Comparison of ENCODE assay signal across 9 cellular contexts in the genomic region with DNA sequence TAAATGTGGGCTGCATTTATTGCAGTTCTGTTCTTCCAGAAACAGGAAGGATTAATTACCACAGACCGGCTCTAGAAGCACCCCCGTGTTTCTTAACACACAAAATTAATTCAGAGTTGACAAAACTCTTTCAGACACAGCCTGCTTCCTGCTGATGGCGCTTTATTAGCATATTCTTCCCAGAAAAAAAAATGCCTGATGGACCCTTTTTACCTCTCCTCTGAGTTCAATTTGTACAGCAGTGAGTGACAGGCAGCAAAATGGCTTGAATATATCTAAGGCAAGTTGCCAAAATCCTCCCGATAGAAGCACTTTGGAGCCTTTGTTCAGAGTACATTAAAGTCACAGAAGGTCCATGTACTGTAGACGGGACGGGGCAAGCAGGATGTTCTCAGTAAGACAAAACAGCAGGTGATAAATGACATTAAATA.
DNase-seq lines count a peak whose midpoint lies in the region; ATAC-seq and TF ChIP-seq lines count a peak whose summit lies in the region.
"Had no signal": no experiment of that assay in that cellular context is flagged by ENCODE, and none has a peak within 500 bp of the region (broad histone marks: within the 10 kb centered on the region; RNA-seq: fewer than 3 reads in every experiment).

No MANE protein-coding gene starts in this region.

- H3K9me3 ChIP-seq in heart right ventricle, result no peaks in the 10 kb centered on the region
- H3K9me3 ChIP-seq: gastrocnemius medialis had no signal

- H3K36me3 ChIP-seq in heart right ventricle, result no peaks in the 10 kb centered on the region
- H3K36me3 ChIP-seq: gastrocnemius medialis had no signal

- 13 to 16% methylated on average over 6 of the region's 6 CpGs for WGBS in heart right ventricle, 2 donors

- H3K4me3 Mint-ChIP-seq in chondrocyte (ENCODE audit: unreplicated experiment), result no peak overlapping the region
- H3K4me3 Mint-ChIP-seq in osteocyte (ENCODE audit: unreplicated experiment), result peak overlapping the region; percentile 26

- DNase-seq in KG1 (lab: John Stamatoyannopoulos, UW) (peak; percentile 68), NCI-H446 treated with DMSO at 0.1 percent for 48 hours (lab: John Stamatoyannopoulos, UW) (peak; percentile 55), chondrocyte (ENCODE audit: low spot score) (no peak), osteocyte (ENCODE audit: extremely low spot score, unreplicated experiment) (no peak), islet precursor cell (no peak), heart right ventricle (no peak)
- no peak for DNase-seq in activated CD4-positive, alpha-beta T cell treated with anti-CD3 and anti-CD28 coated beads for 4 hours
- DNase-seq: activated T-cell treated with anti-CD3 and anti-CD28 coated beads for 4 hours, gastrocnemius medialis had no signal

- H3K4me3 ChIP-seq in heart right ventricle, result no peak overlapping the region
- H3K4me3 ChIP-seq: gastrocnemius medialis had no signal

- no peak for ATAC-seq in heart right ventricle
- ATAC-seq: gastrocnemius medialis had no signal

- peak; percentile 17 for TF ChIP-seq CTCF in chondrocyte (IDR thresholded peaks at IDR 0.05)
- TF ChIP-seq CTCF in osteocyte (IDR thresholded peaks at IDR 0.05), result no peak
- TF ChIP-seq CTCF in heart right ventricle (IDR thresholded peaks at IDR 0.05), result no peak

- no peak overlapping the region for H3K27ac Mint-ChIP-seq in chondrocyte (ENCODE audit: unreplicated experiment)
- peak overlapping the region; percentile 5 for H3K27ac Mint-ChIP-seq in osteocyte (ENCODE audit: unreplicated experiment)

- peaks cover 0 to 4% (median 0%) of the 10 kb centered on the region in 7 donors for H3K27me3 ChIP-seq in heart right ventricle
- H3K27me3 ChIP-seq: gastrocnemius medialis had no signal

- H3K36me3 Mint-ChIP-seq in chondrocyte (ENCODE audit: low read depth), result no peaks in the 10 kb centered on the region
- H3K36me3 Mint-ChIP-seq in osteocyte (ENCODE audit: unreplicated experiment), result no peaks in the 10 kb centered on the region

- H3K4me1 ChIP-seq in heart right ventricle, result peaks cover 0 to 9% (median 0%) of the 10 kb centered on the region in 9 donors
- H3K4me1 ChIP-seq: gastrocnemius medialis had no signal

- intact Hi-C loops in heart right ventricle (cut with DNase I), result no loop called here

- H3K4me1 Mint-ChIP-seq in chondrocyte (ENCODE audit: low read depth), result peaks cover 13% of the 10 kb centered on the region
- H3K4me1 Mint-ChIP-seq in osteocyte (ENCODE audit: unreplicated experiment), result peaks cover 16% of the 10 kb centered on the region

- H3K9me3 Mint-ChIP-seq in chondrocyte (ENCODE audit: low read depth) (no peaks in the 10 kb centered on the region), osteocyte (ENCODE audit: unreplicated experiment) (no peaks in the 10 kb centered on the region)

- H3K27me3 Mint-ChIP-seq in chondrocyte (ENCODE audit: low read depth), result no peaks in the 10 kb centered on the region
- H3K27me3 Mint-ChIP-seq in osteocyte (ENCODE audit: unreplicated experiment), result no peaks in the 10 kb centered on the region

- H3K27ac ChIP-seq in heart right ventricle, result no peak overlapping the region
- H3K27ac ChIP-seq: gastrocnemius medialis had no signal

Comparison
In these comparisons a context has a peak if more than half of its experiments do, and no peak if none do; other contexts are left out.
1. DNase-seq: peak in KG1 (single experiment) and NCI-H446 treated with DMSO at 0.1 percent for 48 hours (single experiment); none in chondrocyte (single experiment), osteocyte (single experiment), activated CD4-positive, alpha-beta T cell treated with anti-CD3 and anti-CD28 coated beads for 4 hours (0 of 2), islet precursor cell (single experiment) and heart right ventricle (0 of 2).